ENCODE assay signal across 10 cellular contexts in the genomic region with DNA sequence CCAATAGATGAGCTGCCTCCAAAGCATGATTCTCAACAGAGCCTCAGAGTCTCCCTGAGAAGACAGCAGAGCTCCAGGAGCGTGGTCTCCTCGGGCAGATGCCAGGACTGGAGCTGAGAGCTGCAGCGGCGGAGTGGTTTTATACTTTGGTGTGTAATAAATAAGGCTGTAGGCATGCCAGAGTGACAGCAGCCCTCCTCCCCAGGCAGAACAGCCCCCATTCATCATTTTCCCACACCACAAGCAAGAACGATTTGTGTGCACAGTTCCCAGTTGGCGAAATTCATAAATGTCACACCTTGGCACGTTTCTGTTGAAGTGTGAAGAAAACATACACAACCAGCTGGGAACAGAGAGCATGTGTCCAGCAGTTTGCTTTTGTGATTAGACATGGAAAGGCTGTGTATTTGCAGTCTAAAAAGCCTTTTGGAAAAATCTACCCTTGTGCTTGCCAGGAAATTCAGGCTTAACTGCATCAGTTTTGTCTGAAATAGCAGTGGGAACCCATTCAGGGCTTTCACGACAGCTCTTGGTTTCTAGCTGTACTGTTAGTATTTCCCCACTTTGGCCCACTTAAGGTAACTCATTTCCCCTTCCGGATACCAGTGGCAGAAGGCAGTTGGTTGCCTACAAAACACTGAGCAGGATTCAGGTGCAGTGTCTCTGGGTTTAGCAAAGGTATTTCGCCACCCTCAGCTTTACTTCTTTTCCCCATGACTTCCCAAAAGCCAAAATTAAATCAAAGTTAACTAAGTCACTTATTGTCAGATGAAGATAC. TPM values are rescaled to one million over a fixed set of nuclear protein-coding genes. Genes with fewer than 3 reads are reported as not detected.
A peak's percentile ranks its signal among the peaks of the same experiment; 100 is the strongest.
DNase-seq lines count a peak whose midpoint lies in the region; ATAC-seq lines count a peak whose summit lies in the region.
"Had no signal": no experiment of that assay in that cellular context is flagged by ENCODE, and none has a peak within 500 bp of the region (broad histone marks: within the 10 kb centered on the region; RNA-seq: fewer than 3 reads in every experiment).

A gene with protein sequence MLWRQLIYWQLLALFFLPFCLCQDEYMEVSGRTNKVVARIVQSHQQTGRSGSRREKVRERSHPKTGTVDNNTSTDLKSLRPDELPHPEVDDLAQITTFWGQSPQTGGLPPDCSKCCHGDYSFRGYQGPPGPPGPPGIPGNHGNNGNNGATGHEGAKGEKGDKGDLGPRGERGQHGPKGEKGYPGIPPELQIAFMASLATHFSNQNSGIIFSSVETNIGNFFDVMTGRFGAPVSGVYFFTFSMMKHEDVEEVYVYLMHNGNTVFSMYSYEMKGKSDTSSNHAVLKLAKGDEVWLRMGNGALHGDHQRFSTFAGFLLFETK (minus strand): TSS at position 115 of the 778 bp plus-strand sequence. CDS start 88 bp downstream, at position 27.

- H3K36me3 Mint-ChIP-seq in T-cell: peaks cover 24% of the 10 kb centered on the region

- intact Hi-C loops in left ventricle myocardium superior (cut with micrococcal nuclease) (no loop called here), posterior cingulate gyrus (cut with DNase I) (no loop called here)

- H3K4me1 Mint-ChIP-seq in T-cell: peaks cover 0 to 3% (median 0%) of the 10 kb centered on the region in 3 donors

- DNase-seq in Ammon's horn (ENCODE audit: low spot score): peak; percentile 26
- no peak for DNase-seq in T-cell
- peak; percentile 32 for DNase-seq in left ventricle myocardium superior
- peak in 6 of 10 donors; percentile 16 to 87 (median 62) for DNase-seq in posterior cingulate gyrus
- DNase-seq in stimulated activated CD4-positive, alpha-beta T cell treated with anti-CD3 and anti-CD28 coated beads, Interleukin-15, amount 100 ng/mL, for 24 hours: no peak
- no peak for DNase-seq in SHP77 treated with DMSO at 0.1 percent for 48 hours (lab: John Stamatoyannopoulos, UW)
- DNase-seq: activated effector memory CD4-positive, alpha-beta T cell treated with anti-CD3 and anti-CD28 coated beads, Interleukin-2, amount 50 U/mL, for 16 hours; NCI-H1417 had no signal

- peak within 1 kb of the TSS; percentile 12 to 19 for H3K27ac Mint-ChIP-seq in T-cell

- H3K9me3 Mint-ChIP-seq in T-cell: no peaks in the 10 kb centered on the region

- H3K27me3 Mint-ChIP-seq in T-cell: no peaks in the 10 kb centered on the region

- H3K4me3 Mint-ChIP-seq in T-cell: no peak within 1 kb of the TSS

- ATAC-seq in T-cell (replicated peaks in 1 of 4) (peak in 1 of 4 experiments; percentile 37), left ventricle myocardium superior (peak; percentile 41), HG03196 (IDR thresholded peaks at IDR 0.05; ENCODE audit: unreplicated experiment) (no peak), HG03025 (IDR thresholded peaks at IDR 0.05; ENCODE audit: low FRiP score, unreplicated experiment) (no peak)

- CTCF ChIA-PET in T-cell (lab: Charles Lee): no interaction called here

- POLR2A ChIA-PET in T-cell (lab: Charles Lee): no interaction called here

RNA-seq across cellular contexts. Expression of the gene that starts here (rescaled TPM):
- total RNA-seq in T-cell (10 to 100 TPM in 1 of 5 donors, 1 to 10 TPM in 4; 5.4 to 10.6 (median 5.7) TPM), left ventricle myocardium superior (1.1 TPM)

Comparison
In these comparisons a context has a peak if more than half of its experiments do, and no peak if none do; other contexts are left out.
1. DNase-seq: peak in Ammon's horn (single experiment), left ventricle myocardium superior (single experiment) and posterior cingulate gyrus (6 of 10); none in T-cell (0 of 34), stimulated activated CD4-positive, alpha-beta T cell treated with anti-CD3 and anti-CD28 coated beads, Interleukin-15, amount 100 ng/mL, for 24 hours (single experiment) and SHP77 treated with DMSO at 0.1 percent for 48 hours (single experiment).